In the genomic region with DNA sequence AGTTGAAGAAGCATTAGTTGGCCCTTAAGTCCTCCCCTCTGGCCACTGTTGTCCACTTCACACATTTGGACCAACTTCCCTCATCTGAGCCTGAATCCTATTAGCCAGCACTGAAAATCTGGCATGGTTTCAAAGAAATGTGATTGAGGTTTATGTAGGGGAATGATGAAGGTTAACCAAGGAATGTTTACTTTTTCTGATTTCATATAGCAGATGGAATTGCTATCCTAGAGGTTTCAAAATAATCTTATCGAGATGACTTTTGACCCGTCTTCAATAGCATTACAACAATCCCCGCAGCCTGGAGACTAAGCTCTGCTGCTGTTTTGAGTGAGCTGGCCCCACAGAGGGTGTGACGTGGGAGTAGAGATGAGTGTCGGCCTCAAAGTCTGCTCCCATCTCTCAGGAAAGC, we compare ENCODE assay signal across 13 cellular contexts. TPM values are rescaled to one million over a fixed set of nuclear protein-coding genes. Genes with fewer than 3 reads are reported as not detected.
DNase-seq lines count a peak whose midpoint lies in the region; ATAC-seq and TF ChIP-seq lines count a peak whose summit lies in the region.
"Had no signal": no experiment of that assay in that cellular context is flagged by ENCODE, and none has a peak within 500 bp of the region (broad histone marks: within the 10 kb centered on the region; RNA-seq: fewer than 3 reads in every experiment).

No MANE protein-coding gene starts in this region.

- no peaks in the 10 kb centered on the region for H3K27me3 Mint-ChIP-seq in osteocyte (ENCODE audit: unreplicated experiment)
- H3K27me3 Mint-ChIP-seq: activated T-cell treated with anti-CD3 and anti-CD28 coated beads, Interleukin-2, amount 50 U/mL, for 24 hours had no signal

- TF ChIP-seq CTCF in fibroblast of the aortic adventitia (IDR thresholded peaks at IDR 0.05; ENCODE audit: insufficient read depth, low read length), result no peak
- TF ChIP-seq CTCF in osteocyte (IDR thresholded peaks at IDR 0.05), result no peak

- ATAC-seq in GM18868 (IDR thresholded peaks at IDR 0.05; ENCODE audit: unreplicated experiment) (peak; percentile 43), SK-N-SH treated with all-trans-retinoic acid at 6 μM for 48 hours (peak; percentile 17; the same call in 2 of the 3 replicates), HG03469 (IDR thresholded peaks at IDR 0.05; ENCODE audit: unreplicated experiment) (no peak), GM19463 (IDR thresholded peaks at IDR 0.05; ENCODE audit: unreplicated experiment) (no peak)

- H3K9me3 Mint-ChIP-seq in osteocyte (ENCODE audit: unreplicated experiment), result no peaks in the 10 kb centered on the region
- H3K9me3 Mint-ChIP-seq: activated T-cell treated with anti-CD3 and anti-CD28 coated beads, Interleukin-2, amount 50 U/mL, for 24 hours had no signal

- peak; percentile 53 for DNase-seq in fibroblast of the aortic adventitia (ENCODE audit: low read depth)
- no peak for DNase-seq in osteocyte (ENCODE audit: extremely low spot score, unreplicated experiment)
- no peak for DNase-seq in iPS-NIHi11 (ENCODE audit: low spot score)
- DNase-seq in NCI-H1930 (lab: John Stamatoyannopoulos, UW), result no peak
- DNase-seq: activated T-cell treated with anti-CD3 and anti-CD28 coated beads, Interleukin-2, amount 50 U/mL, for 24 hours; DND-41; effector CD4-positive, alpha-beta T cell; KBM-7; NCI-H524 treated with DMSO at 0.1 percent for 48 hours had no signal

- peak overlapping the region; percentile 88 for H3K27ac Mint-ChIP-seq in osteocyte (ENCODE audit: unreplicated experiment)
- H3K27ac Mint-ChIP-seq: activated T-cell treated with anti-CD3 and anti-CD28 coated beads, Interleukin-2, amount 50 U/mL, for 24 hours had no signal

- H3K4me3 ChIP-seq in fibroblast of the aortic adventitia (ENCODE audit: low read depth, low read length), result no peak overlapping the region

- H3K4me3 Mint-ChIP-seq in osteocyte (ENCODE audit: unreplicated experiment), result peak overlapping the region; percentile 36
- H3K4me3 Mint-ChIP-seq: activated T-cell treated with anti-CD3 and anti-CD28 coated beads, Interleukin-2, amount 50 U/mL, for 24 hours had no signal

- H3K36me3 Mint-ChIP-seq in osteocyte (ENCODE audit: unreplicated experiment), result no peaks in the 10 kb centered on the region

- peaks cover 62% of the 10 kb centered on the region for H3K4me1 Mint-ChIP-seq in osteocyte (ENCODE audit: unreplicated experiment)

TF ChIP-seq in SK-N-SH treated with all-trans-retinoic acid at 6 μM for 48 hours, 23 proteins besides CTCF, POLR2A, EP300 and RAD21:
- TF ChIP-seq OSR1 (CRISPR knock-in tag; IDR thresholded peaks at IDR 0.05) (no peak), ZNF8 (CRISPR knock-in tag; IDR thresholded peaks at IDR 0.05) (no peak), TOX (CRISPR knock-in tag; IDR thresholded peaks at IDR 0.05; ENCODE audit: borderline replicate concordance) (no peak), RARB (CRISPR knock-in tag; IDR thresholded peaks at IDR 0.05) (no peak), SNAI2 (CRISPR knock-in tag; IDR thresholded peaks at IDR 0.05) (no peak)

RNA-seq across cellular contexts. Expression of a gene that starts 51.9 kb away (rescaled TPM):
- 2.3 and 5.6 TPM in 2 replicates for total RNA-seq in fibroblast of the aortic adventitia (ENCODE audit: low replicate concordance)
- total RNA-seq in osteocyte, result 3.5 and 5.9 TPM in 2 replicates

Comparison
In these comparisons a context has a peak if more than half of its experiments do, and no peak if none do; other contexts are left out.
1. ATAC-seq: peak in GM18868 (single experiment) and SK-N-SH treated with all-trans-retinoic acid at 6 μM for 48 hours (single experiment); none in HG03469 (single experiment) and GM19463 (single experiment).